1 cellular context compared by ENCODE assay signal in the genomic region with DNA sequence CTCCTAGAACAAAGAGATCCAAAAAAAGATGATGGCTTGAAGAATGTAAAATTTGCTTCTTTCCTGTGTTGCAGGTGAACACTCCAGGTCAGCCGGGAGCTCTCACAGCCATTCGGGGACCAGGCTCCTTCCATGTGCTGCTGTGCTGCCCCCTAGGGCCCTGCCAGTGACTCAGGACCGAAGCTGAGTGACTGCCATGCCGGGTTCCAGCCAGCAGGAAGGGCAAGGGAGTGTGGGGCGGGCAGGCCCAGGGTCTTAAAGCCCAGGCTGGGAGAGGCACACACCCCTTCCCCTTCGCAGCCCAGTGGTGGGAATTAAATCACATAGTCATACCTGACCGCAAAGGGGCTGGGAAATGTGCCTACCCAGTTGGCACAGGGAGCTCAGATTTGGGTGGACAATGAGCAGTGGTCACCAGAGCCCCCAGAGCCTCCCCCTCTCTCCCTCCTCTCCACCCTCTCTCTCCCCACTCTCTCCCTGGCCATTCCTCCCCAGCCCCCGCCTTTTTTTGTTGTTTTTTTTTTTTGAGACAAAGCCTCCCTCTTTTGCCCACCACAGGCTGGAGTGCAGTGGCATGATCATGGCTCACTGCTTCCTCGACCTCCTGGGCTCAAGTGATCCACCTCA.
TF ChIP-seq lines count a peak whose summit lies in the region.

No MANE protein-coding gene starts in this region.

TF ChIP-seq in HepG2, 621 proteins besides CTCF, POLR2A, EP300 and RAD21 (continued from another document and continues in another):
- TF ChIP-seq, protein P1, sequence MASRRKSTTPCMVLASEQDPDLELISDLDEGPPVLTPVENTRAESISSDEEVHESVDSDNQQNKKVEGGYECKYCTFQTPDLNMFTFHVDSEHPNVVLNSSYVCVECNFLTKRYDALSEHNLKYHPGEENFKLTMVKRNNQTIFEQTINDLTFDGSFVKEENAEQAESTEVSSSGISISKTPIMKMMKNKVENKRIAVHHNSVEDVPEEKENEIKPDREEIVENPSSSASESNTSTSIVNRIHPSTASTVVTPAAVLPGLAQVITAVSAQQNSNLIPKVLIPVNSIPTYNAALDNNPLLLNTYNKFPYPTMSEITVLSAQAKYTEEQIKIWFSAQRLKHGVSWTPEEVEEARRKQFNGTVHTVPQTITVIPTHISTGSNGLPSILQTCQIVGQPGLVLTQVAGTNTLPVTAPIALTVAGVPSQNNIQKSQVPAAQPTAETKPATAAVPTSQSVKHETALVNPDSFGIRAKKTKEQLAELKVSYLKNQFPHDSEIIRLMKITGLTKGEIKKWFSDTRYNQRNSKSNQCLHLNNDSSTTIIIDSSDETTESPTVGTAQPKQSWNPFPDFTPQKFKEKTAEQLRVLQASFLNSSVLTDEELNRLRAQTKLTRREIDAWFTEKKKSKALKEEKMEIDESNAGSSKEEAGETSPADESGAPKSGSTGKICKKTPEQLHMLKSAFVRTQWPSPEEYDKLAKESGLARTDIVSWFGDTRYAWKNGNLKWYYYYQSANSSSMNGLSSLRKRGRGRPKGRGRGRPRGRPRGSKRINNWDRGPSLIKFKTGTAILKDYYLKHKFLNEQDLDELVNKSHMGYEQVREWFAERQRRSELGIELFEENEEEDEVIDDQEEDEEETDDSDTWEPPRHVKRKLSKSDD (CRISPR knock-in tag; IDR thresholded peaks at IDR 0.05; ENCODE audit: low read depth), result no peak; the same call in 1 of the 2 replicates
- no peak for TF ChIP-seq MYNN (CRISPR knock-in tag; IDR thresholded peaks at IDR 0.05; ENCODE audit: low read depth)
- peak; percentile 51 for TF ChIP-seq PHF5A (CRISPR knock-in tag; IDR thresholded peaks at IDR 0.05; ENCODE audit: low read depth, unreplicated experiment)
- TF ChIP-seq ZNF670 (CRISPR knock-in tag; IDR thresholded peaks at IDR 0.05; ENCODE audit: borderline replicate concordance), result no peak
- TF ChIP-seq, protein P2, sequence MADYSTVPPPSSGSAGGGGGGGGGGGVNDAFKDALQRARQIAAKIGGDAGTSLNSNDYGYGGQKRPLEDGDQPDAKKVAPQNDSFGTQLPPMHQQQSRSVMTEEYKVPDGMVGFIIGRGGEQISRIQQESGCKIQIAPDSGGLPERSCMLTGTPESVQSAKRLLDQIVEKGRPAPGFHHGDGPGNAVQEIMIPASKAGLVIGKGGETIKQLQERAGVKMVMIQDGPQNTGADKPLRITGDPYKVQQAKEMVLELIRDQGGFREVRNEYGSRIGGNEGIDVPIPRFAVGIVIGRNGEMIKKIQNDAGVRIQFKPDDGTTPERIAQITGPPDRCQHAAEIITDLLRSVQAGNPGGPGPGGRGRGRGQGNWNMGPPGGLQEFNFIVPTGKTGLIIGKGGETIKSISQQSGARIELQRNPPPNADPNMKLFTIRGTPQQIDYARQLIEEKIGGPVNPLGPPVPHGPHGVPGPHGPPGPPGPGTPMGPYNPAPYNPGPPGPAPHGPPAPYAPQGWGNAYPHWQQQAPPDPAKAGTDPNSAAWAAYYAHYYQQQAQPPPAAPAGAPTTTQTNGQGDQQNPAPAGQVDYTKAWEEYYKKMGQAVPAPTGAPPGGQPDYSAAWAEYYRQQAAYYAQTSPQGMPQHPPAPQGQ (CRISPR knock-in tag; IDR thresholded peaks at IDR 0.05; ENCODE audit: borderline replicate concordance), result 0 out of 2 replicates have a peak, but pooled peaks have one; percentile 53
- TF ChIP-seq, protein P3, sequence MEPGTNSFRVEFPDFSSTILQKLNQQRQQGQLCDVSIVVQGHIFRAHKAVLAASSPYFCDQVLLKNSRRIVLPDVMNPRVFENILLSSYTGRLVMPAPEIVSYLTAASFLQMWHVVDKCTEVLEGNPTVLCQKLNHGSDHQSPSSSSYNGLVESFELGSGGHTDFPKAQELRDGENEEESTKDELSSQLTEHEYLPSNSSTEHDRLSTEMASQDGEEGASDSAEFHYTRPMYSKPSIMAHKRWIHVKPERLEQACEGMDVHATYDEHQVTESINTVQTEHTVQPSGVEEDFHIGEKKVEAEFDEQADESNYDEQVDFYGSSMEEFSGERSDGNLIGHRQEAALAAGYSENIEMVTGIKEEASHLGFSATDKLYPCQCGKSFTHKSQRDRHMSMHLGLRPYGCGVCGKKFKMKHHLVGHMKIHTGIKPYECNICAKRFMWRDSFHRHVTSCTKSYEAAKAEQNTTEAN (CRISPR knock-in tag; conservative IDR thresholded peaks at IDR 0.05), result peak; percentile 94
- TF ChIP-seq, protein P4, sequence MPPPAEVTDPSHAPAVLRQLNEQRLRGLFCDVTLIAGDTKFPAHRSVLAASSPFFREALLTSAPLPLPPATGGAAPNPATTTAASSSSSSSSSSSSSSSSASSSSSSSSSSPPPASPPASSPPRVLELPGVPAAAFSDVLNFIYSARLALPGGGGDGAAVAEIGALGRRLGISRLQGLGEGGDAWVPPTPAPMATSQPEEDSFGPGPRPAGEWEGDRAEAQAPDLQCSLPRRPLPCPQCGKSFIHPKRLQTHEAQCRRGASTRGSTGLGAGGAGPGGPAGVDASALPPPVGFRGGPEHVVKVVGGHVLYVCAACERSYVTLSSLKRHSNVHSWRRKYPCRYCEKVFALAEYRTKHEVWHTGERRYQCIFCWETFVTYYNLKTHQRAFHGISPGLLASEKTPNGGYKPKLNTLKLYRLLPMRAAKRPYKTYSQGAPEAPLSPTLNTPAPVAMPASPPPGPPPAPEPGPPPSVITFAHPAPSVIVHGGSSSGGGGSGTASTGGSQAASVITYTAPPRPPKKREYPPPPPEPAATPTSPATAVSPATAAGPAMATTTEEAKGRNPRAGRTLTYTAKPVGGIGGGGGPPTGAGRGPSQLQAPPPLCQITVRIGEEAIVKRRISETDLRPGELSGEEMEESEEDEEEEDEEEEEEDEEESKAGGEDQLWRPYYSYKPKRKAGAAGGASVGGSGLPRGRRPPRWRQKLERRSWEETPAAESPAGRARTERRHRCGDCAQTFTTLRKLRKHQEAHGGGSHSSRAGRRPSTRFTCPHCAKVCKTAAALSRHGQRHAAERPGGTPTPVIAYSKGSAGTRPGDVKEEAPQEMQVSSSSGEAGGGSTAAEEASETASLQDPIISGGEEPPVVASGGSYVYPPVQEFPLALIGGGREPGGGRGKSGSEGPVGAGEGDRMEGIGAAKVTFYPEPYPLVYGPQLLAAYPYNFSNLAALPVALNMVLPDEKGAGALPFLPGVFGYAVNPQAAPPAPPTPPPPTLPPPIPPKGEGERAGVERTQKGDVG (CRISPR knock-in tag; IDR thresholded peaks at IDR 0.05; ENCODE audit: borderline replicate concordance), result peak; percentile 78; the same call in 1 of the 2 replicates
- TF ChIP-seq FOSL1 (CRISPR knock-in tag; IDR thresholded peaks at IDR 0.05; ENCODE audit: borderline replicate concordance), result no peak
- no peak for TF ChIP-seq RBAK (CRISPR knock-in tag; IDR thresholded peaks at IDR 0.05)
- TF ChIP-seq CEBPG (CRISPR knock-in tag; IDR thresholded peaks at IDR 0.05), result peak; percentile 71
- no peak for TF ChIP-seq MATR3 (CRISPR knock-in tag; IDR thresholded peaks at IDR 0.05)
- TF ChIP-seq REL (CRISPR knock-in tag; conservative IDR thresholded peaks at IDR 0.05), result no peak
- TF ChIP-seq ZNF577 (CRISPR knock-in tag; IDR thresholded peaks at IDR 0.05; ENCODE audit: borderline replicate concordance, low read depth), result no peak
- no peak for TF ChIP-seq EED (CRISPR knock-in tag; IDR thresholded peaks at IDR 0.05)
- TF ChIP-seq ZNF703 (CRISPR knock-in tag; IDR thresholded peaks at IDR 0.05; ENCODE audit: borderline replicate concordance), result no peak
- TF ChIP-seq U2AF2 (IDR thresholded peaks at IDR 0.05; ENCODE audit: low read depth, low read length), result no peak
- TF ChIP-seq, protein P5, sequence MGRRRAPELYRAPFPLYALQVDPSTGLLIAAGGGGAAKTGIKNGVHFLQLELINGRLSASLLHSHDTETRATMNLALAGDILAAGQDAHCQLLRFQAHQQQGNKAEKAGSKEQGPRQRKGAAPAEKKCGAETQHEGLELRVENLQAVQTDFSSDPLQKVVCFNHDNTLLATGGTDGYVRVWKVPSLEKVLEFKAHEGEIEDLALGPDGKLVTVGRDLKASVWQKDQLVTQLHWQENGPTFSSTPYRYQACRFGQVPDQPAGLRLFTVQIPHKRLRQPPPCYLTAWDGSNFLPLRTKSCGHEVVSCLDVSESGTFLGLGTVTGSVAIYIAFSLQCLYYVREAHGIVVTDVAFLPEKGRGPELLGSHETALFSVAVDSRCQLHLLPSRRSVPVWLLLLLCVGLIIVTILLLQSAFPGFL (CRISPR knock-in tag; IDR thresholded peaks at IDR 0.05), result no peak
- TF ChIP-seq TBX2 (CRISPR knock-in tag; IDR thresholded peaks at IDR 0.05; ENCODE audit: borderline replicate concordance), result peak; percentile 83; the same call in 1 of the 2 replicates
- TF ChIP-seq, protein P6, sequence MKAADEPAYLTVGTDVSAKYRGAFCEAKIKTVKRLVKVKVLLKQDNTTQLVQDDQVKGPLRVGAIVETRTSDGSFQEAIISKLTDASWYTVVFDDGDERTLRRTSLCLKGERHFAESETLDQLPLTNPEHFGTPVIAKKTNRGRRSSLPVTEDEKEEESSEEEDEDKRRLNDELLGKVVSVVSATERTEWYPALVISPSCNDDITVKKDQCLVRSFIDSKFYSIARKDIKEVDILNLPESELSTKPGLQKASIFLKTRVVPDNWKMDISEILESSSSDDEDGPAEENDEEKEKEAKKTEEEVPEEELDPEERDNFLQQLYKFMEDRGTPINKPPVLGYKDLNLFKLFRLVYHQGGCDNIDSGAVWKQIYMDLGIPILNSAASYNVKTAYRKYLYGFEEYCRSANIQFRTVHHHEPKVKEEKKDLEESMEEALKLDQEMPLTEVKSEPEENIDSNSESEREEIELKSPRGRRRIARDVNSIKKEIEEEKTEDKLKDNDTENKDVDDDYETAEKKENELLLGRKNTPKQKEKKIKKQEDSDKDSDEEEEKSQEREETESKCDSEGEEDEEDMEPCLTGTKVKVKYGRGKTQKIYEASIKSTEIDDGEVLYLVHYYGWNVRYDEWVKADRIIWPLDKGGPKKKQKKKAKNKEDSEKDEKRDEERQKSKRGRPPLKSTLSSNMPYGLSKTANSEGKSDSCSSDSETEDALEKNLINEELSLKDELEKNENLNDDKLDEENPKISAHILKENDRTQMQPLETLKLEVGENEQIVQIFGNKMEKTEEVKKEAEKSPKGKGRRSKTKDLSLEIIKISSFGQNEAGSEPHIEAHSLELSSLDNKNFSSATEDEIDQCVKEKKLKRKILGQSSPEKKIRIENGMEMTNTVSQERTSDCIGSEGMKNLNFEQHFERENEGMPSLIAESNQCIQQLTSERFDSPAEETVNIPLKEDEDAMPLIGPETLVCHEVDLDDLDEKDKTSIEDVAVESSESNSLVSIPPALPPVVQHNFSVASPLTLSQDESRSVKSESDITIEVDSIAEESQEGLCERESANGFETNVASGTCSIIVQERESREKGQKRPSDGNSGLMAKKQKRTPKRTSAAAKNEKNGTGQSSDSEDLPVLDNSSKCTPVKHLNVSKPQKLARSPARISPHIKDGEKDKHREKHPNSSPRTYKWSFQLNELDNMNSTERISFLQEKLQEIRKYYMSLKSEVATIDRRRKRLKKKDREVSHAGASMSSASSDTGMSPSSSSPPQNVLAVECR (CRISPR knock-in tag; IDR thresholded peaks at IDR 0.05; ENCODE audit: borderline replicate concordance), result no peak; the same call in 1 of the 2 replicates
- TF ChIP-seq, protein P7, sequence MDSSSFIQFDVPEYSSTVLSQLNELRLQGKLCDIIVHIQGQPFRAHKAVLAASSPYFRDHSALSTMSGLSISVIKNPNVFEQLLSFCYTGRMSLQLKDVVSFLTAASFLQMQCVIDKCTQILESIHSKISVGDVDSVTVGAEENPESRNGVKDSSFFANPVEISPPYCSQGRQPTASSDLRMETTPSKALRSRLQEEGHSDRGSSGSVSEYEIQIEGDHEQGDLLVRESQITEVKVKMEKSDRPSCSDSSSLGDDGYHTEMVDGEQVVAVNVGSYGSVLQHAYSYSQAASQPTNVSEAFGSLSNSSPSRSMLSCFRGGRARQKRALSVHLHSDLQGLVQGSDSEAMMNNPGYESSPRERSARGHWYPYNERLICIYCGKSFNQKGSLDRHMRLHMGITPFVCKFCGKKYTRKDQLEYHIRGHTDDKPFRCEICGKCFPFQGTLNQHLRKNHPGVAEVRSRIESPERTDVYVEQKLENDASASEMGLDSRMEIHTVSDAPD (CRISPR knock-in tag; IDR thresholded peaks at IDR 0.05), result no peak
- TF ChIP-seq ZNF772 (CRISPR knock-in tag; IDR thresholded peaks at IDR 0.05), result peak; percentile 83; the same call in 1 of the 2 replicates
- TF ChIP-seq, protein P8, sequence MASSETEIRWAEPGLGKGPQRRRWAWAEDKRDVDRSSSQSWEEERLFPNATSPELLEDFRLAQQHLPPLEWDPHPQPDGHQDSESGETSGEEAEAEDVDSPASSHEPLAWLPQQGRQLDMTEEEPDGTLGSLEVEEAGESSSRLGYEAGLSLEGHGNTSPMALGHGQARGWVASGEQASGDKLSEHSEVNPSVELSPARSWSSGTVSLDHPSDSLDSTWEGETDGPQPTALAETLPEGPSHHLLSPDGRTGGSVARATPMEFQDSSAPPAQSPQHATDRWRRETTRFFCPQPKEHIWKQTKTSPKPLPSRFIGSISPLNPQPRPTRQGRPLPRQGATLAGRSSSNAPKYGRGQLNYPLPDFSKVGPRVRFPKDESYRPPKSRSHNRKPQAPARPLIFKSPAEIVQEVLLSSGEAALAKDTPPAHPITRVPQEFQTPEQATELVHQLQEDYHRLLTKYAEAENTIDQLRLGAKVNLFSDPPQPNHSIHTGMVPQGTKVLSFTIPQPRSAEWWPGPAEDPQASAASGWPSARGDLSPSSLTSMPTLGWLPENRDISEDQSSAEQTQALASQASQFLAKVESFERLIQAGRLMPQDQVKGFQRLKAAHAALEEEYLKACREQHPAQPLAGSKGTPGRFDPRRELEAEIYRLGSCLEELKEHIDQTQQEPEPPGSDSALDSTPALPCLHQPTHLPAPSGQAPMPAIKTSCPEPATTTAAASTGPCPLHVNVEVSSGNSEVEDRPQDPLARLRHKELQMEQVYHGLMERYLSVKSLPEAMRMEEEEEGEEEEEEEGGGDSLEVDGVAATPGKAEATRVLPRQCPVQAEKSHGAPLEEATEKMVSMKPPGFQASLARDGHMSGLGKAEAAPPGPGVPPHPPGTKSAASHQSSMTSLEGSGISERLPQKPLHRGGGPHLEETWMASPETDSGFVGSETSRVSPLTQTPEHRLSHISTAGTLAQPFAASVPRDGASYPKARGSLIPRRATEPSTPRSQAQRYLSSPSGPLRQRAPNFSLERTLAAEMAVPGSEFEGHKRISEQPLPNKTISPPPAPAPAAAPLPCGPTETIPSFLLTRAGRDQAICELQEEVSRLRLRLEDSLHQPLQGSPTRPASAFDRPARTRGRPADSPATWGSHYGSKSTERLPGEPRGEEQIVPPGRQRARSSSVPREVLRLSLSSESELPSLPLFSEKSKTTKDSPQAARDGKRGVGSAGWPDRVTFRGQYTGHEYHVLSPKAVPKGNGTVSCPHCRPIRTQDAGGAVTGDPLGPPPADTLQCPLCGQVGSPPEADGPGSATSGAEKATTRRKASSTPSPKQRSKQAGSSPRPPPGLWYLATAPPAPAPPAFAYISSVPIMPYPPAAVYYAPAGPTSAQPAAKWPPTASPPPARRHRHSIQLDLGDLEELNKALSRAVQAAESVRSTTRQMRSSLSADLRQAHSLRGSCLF (CRISPR knock-in tag; IDR thresholded peaks at IDR 0.05; ENCODE audit: borderline replicate concordance), result no peak
- no peak for TF ChIP-seq PCBP2 (optimal IDR thresholded peaks at IDR 0.05; ENCODE audit: low read depth, low read length, poor library complexity, severe bottlenecking)
- TF ChIP-seq, protein P9, sequence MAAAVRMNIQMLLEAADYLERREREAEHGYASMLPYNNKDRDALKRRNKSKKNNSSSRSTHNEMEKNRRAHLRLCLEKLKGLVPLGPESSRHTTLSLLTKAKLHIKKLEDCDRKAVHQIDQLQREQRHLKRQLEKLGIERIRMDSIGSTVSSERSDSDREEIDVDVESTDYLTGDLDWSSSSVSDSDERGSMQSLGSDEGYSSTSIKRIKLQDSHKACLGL (CRISPR knock-in tag; IDR thresholded peaks at IDR 0.05), result peak; percentile 68; the same call in 1 of the 2 replicates
- TF ChIP-seq ZNF143 (CRISPR knock-in tag; IDR thresholded peaks at IDR 0.05), result peak; percentile 56; the same call in 1 of the 2 replicates
